ENCODE assay signal across 1 cellular context in the genomic region with DNA sequence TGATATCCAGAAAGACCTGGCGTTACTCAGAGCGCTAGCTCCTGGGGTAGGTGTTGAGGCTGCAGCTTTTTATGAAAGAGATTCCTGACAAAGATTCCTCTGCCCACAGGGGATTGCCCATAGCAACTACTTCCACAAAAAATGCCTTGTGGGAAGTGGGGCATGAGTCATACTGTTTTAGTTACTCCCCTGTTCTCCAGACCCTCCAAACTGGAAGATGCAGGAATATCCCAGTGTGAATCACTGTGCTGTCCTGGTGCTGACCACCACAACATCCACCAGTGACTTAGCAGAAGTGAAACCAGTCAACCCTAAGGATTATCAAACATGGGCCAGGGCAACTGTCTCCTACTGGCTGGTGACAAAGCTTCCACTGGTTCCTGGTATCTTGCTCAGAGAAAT.
TF ChIP-seq lines count a peak whose summit lies in the region.

No MANE protein-coding gene starts in this region.

TF ChIP-seq in HEK293, 187 proteins besides CTCF, POLR2A, EP300 and RAD21 (continued from another document):
- TF ChIP-seq ZNF280D (tag by site-specific recombination; IDR thresholded peaks at IDR 0.05), result no peak
- no peak for TF ChIP-seq IKZF3 (tag by site-specific recombination; IDR thresholded peaks at IDR 0.05)
- TF ChIP-seq ZFP37 (tag by site-specific recombination; IDR thresholded peaks at IDR 0.05), result 0 out of 2 replicates have a peak, but pooled peaks have one; percentile 38
- TF ChIP-seq ZNF112 (tag by site-specific recombination; IDR thresholded peaks at IDR 0.05), result no peak
- no peak for TF ChIP-seq PRDM1 (tag by site-specific recombination; IDR thresholded peaks at IDR 0.05)
- no peak for TF ChIP-seq ZNF791 (tag by site-specific recombination; IDR thresholded peaks at IDR 0.05)
- TF ChIP-seq SP2 (tag by site-specific recombination; IDR thresholded peaks at IDR 0.05), result no peak
- TF ChIP-seq GFI1B (tag by site-specific recombination; IDR thresholded peaks at IDR 0.05), result no peak
- no peak for TF ChIP-seq MZF1 (tag by site-specific recombination; IDR thresholded peaks at IDR 0.05; ENCODE audit: borderline replicate concordance)
- TF ChIP-seq, protein P1, sequence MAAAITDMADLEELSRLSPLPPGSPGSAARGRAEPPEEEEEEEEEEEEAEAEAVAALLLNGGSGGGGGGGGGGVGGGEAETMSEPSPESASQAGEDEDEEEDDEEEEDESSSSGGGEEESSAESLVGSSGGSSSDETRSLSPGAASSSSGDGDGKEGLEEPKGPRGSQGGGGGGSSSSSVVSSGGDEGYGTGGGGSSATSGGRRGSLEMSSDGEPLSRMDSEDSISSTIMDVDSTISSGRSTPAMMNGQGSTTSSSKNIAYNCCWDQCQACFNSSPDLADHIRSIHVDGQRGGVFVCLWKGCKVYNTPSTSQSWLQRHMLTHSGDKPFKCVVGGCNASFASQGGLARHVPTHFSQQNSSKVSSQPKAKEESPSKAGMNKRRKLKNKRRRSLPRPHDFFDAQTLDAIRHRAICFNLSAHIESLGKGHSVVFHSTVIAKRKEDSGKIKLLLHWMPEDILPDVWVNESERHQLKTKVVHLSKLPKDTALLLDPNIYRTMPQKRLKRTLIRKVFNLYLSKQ (tag by site-specific recombination; IDR thresholded peaks at IDR 0.05; ENCODE audit: borderline replicate concordance), result no peak
- no peak for TF ChIP-seq ZNF626 (tag by site-specific recombination; IDR thresholded peaks at IDR 0.05)
- TF ChIP-seq, protein P2, sequence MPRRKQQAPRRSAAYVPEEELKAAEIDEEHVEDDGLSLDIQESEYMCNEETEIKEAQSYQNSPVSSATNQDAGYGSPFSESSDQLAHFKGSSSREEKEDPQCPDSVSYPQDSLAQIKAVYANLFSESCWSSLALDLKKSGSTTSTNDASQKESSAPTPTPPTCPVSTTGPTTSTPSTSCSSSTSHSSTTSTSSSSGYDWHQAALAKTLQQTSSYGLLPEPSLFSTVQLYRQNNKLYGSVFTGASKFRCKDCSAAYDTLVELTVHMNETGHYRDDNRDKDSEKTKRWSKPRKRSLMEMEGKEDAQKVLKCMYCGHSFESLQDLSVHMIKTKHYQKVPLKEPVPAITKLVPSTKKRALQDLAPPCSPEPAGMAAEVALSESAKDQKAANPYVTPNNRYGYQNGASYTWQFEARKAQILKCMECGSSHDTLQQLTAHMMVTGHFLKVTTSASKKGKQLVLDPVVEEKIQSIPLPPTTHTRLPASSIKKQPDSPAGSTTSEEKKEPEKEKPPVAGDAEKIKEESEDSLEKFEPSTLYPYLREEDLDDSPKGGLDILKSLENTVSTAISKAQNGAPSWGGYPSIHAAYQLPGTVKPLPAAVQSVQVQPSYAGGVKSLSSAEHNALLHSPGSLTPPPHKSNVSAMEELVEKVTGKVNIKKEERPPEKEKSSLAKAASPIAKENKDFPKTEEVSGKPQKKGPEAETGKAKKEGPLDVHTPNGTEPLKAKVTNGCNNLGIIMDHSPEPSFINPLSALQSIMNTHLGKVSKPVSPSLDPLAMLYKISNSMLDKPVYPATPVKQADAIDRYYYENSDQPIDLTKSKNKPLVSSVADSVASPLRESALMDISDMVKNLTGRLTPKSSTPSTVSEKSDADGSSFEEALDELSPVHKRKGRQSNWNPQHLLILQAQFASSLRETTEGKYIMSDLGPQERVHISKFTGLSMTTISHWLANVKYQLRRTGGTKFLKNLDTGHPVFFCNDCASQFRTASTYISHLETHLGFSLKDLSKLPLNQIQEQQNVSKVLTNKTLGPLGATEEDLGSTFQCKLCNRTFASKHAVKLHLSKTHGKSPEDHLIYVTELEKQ (tag by site-specific recombination; IDR thresholded peaks at IDR 0.05; ENCODE audit: borderline replicate concordance), result no peak
